10 cellular contexts compared by ENCODE assay signal in the genomic region with DNA sequence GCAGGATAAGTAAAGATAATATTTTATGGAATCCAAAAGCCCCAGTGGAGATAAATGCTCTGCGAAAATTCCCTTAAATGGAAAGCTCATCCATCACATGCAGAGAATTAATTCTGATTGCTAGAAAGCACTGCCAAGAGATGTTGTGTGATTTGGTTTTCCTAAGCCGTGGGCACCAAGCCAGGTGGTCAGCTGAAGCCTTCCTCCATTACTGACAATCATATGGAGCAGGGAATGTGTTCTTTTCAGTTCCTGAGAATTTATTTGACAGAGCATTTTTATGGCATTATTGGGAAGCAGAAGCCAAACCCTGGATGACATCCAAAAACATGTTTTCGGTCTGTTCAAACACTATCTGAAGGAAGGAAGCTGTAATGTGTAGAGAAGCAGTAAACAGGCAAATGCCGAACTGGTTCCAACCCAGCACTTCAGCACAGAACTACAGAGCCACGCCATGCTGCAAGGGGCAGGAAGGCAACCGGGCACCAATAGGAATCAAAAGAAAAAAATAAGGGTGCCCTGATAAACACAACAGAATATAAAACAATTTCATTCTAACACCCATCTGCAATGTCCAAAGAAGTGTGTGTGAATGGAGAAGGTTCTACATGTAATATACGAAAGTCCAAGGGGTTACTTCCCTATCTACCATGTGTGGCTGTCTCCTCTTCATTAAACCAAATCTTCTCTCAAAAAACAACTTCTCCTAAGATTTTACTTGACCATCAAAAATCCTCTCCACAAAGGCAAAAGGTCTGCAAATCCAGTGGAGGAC. TPM values are rescaled to one million over a fixed set of nuclear protein-coding genes. Genes with fewer than 3 reads are reported as not detected.
DNase-seq lines count a peak whose midpoint lies in the region; ATAC-seq, FAIRE-seq and TF ChIP-seq lines count a peak whose summit lies in the region.
"Had no signal": no experiment of that assay in that cellular context is flagged by ENCODE, and none has a peak within 500 bp of the region (broad histone marks: within the 10 kb centered on the region; RNA-seq: fewer than 3 reads in every experiment).

No MANE protein-coding gene starts in this region.

- H3K9ac ChIP-seq in liver (ENCODE audit: low read depth in 1 of 2, low read length in 2 of 2) (no peak overlapping the region), HepG2 (ENCODE audit: insufficient read depth, low read depth, low read length) (no peak overlapping the region)

- BruUV-seq in HepG2 (replicated peaks; lab: Mats Ljungman, UMichigan), result no TSS peak

- no peak overlapping the region for H3K4me3 ChIP-seq in liver (ENCODE audit: low read depth in 1 of 3, low read length in 3 of 3)
- H3K4me3 ChIP-seq in HepG2 (replicated peaks in 1 of 3; ENCODE audit: insufficient read depth in 1 of 3, low read depth in 2 of 3, low read length in 3 of 3), result no peak overlapping the region
- peak overlapping the region; percentile 26 for H3K4me3 ChIP-seq in coronary artery
- H3K4me3 ChIP-seq: cardiac muscle cell had no signal

- TF ChIP-seq RAD21 in liver (IDR thresholded peaks at IDR 0.05), result peak in 1 of 2 donors; percentile 16
- TF ChIP-seq RAD21 in HepG2 (CRISPR knock-in tag; IDR thresholded peaks at IDR 0.05), result no peak

- H3K4me1 ChIP-seq in liver (ENCODE audit: control insufficient read depth in 4 of 4, insufficient read depth in 4 of 4, low read length in 3 of 4) (peaks cover 0 to 12% (median 3%) of the 10 kb centered on the region in 4 donors), HepG2 (ENCODE audit: insufficient read depth, low read length) (peaks cover 58% of the 10 kb centered on the region)

- no peaks in the 10 kb centered on the region for H3K9me3 ChIP-seq in liver (ENCODE audit: control insufficient read depth in 4 of 4, low read length in 3 of 4)
- no peaks in the 10 kb centered on the region for H3K9me3 ChIP-seq in HepG2 (ENCODE audit: low read length)

- H3K36me3 ChIP-seq in liver (ENCODE audit: control insufficient read depth in 4 of 4, insufficient read depth in 3 of 4, low read depth in 1 of 4, low read length in 3 of 4) (no peaks in the 10 kb centered on the region), HepG2 (replicated peaks in 1 of 2; ENCODE audit: control insufficient read depth in 1 of 2, insufficient read depth in 2 of 2, low read length in 2 of 2) (peaks cover 8 to 41% of the 10 kb centered on the region in 2 experiments)
- H3K36me3 ChIP-seq: cardiac muscle cell had no signal

- H3K27ac ChIP-seq in liver (ENCODE audit: low read depth in 1 of 2, low read length in 2 of 2), result no peak overlapping the region
- no peak overlapping the region for H3K27ac ChIP-seq in HepG2 (ENCODE audit: extremely low read length, insufficient read depth, low read length)
- H3K27ac ChIP-seq in coronary artery, result no peak overlapping the region

- H3K79me2 ChIP-seq in HepG2 (ENCODE audit: insufficient read depth, low read length), result peaks cover 59% of the 10 kb centered on the region

- CTCF ChIA-PET in HepG2 (lab: Yijun Ruan, JAX; ENCODE audit: low intra/inter-chr PET ratio, low total read pairs), result no interaction called here

- in situ Hi-C loops in HepG2 (cut with HindIII; ENCODE audit: extremely low pct_ligation_motif_present, low pct_unique_long_range_greater_than_20kb), result no loop called here

- no peak overlapping the region for H3K4me2 ChIP-seq in HepG2 (ENCODE audit: low read depth, low read length)

- DNase-seq in HepG2 (ENCODE audit: low spot score) (no peak), coronary artery (ENCODE audit: low spot score) (no peak), medulla oblongata (ENCODE audit: extremely low spot score) (peak; percentile 49)
- DNase-seq in stimulated activated CD4-positive, alpha-beta T cell treated with anti-CD3 and anti-CD28 coated beads, Interleukin-12 subunit alpha, Interleukin-12 subunit beta, amount 100 ng/mL, for 4 hours, result no peak
- DNase-seq in activated CD4-positive, CD25-positive, alpha-beta regulatory T cell treated with anti-CD3 and anti-CD28 coated beads, Interleukin-2, amount 50 U/mL, for 72 hours, result no peak
- DNase-seq in activated CD4-positive, CD25-positive, alpha-beta regulatory T cell (lab: John Stamatoyannopoulos, UW), result no peak

- H4K20me1 ChIP-seq in HepG2 (ENCODE audit: insufficient read depth, low read length), result no peaks in the 10 kb centered on the region

- ATAC-seq in HepG2, result no peak
- no peak for ATAC-seq in GM18517 (IDR thresholded peaks at IDR 0.05; ENCODE audit: unreplicated experiment)
- ATAC-seq: stimulated activated memory B cell treated with anti-CD40 and anti-IgM and Interleukin-4, amounts not matched to agents 10 μg/mL and 1 μg/mL and 100 μg/mL, for 72 hours had no signal

- TF ChIP-seq CTCF in liver (IDR thresholded peaks at IDR 0.05; ENCODE audit: low read depth, low read length, missing input control) (no peak), HepG2 (CRISPR knock-in tag; IDR thresholded peaks at IDR 0.05) (no peak), coronary artery (IDR thresholded peaks at IDR 0.05) (no peak)

- H2AFZ ChIP-seq in HepG2 (ENCODE audit: low read length), result no peak overlapping the region

- WGBS in liver, result 37% methylated on average over 7 of the region's 7 CpGs
- WGBS in HepG2 (ENCODE audit: low lambda C conversion rate), result 92% methylated on average over 7 of the region's 7 CpGs

- H3K27me3 ChIP-seq in liver (ENCODE audit: control insufficient read depth in 4 of 4, insufficient read depth in 4 of 4, low read length in 3 of 4) (no peaks in the 10 kb centered on the region), HepG2 (ENCODE audit: control insufficient read depth in 1 of 2, insufficient read depth in 2 of 2, low read length in 2 of 2) (no peaks in the 10 kb centered on the region)
- H3K27me3 ChIP-seq: cardiac muscle cell had no signal

- no peak for TF ChIP-seq POLR2A in HepG2 (IDR thresholded peaks at IDR 0.05; ENCODE audit: insufficient read depth in 1 of 2, low read depth in 2 of 2, low read length in 2 of 2)

- intact Hi-C loops in HepG2 (cut with micrococcal nuclease; ENCODE audit: unreplicated experiment), result no loop called here

- POLR2A ChIA-PET in HepG2 (lab: Yijun Ruan, JAX), result interaction anchor here (2.7 kb wide), 1 partner anchor 11 kb away, joined by 14 read pairs; a partner anchor contains a TSS

- no peak for FAIRE-seq in HepG2 (lab: Jason Lieb, UNC)

- no peak for TF ChIP-seq EP300 in HepG2 (IDR thresholded peaks at IDR 0.05; ENCODE audit: low read depth in 2 of 2, low read length in 2 of 2)
- TF ChIP-seq EP300 in HepG2 (CRISPR knock-in tag; IDR thresholded peaks at IDR 0.05; ENCODE audit: borderline replicate concordance), result no peak

TF ChIP-seq in liver, 16 proteins besides CTCF, POLR2A, EP300 and RAD21 (continues in another document):
- TF ChIP-seq EGR1 (IDR thresholded peaks at IDR 0.05; ENCODE audit: low read depth in 2 of 2) (no peak), FOXA1 (IDR thresholded peaks at IDR 0.05) (no peak), YY1 (IDR thresholded peaks at IDR 0.05) (peak; percentile 72), NR2F2 (IDR thresholded peaks at IDR 0.05) (peak; percentile 19), HNF4A (conservative IDR thresholded peaks at IDR 0.05) (no peak), JUND (IDR thresholded peaks at IDR 0.05) (no peak), FOXA2 (IDR thresholded peaks at IDR 0.05) (no peak)
- TF ChIP-seq, protein P1, sequence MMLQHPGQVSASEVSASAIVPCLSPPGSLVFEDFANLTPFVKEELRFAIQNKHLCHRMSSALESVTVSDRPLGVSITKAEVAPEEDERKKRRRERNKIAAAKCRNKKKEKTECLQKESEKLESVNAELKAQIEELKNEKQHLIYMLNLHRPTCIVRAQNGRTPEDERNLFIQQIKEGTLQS (IDR thresholded peaks at IDR 0.05), result no peak

TF ChIP-seq in HepG2, 621 proteins besides CTCF, POLR2A, EP300 and RAD21 (continues in another document):
- TF ChIP-seq JUN (CRISPR knock-in tag; IDR thresholded peaks at IDR 0.05) (no peak), CAMTA2 (CRISPR knock-in tag; IDR thresholded peaks at IDR 0.05; ENCODE audit: borderline replicate concordance) (no peak), SOX6 (IDR thresholded peaks at IDR 0.05) (no peak), SOX6 (CRISPR knock-in tag; IDR thresholded peaks at IDR 0.05) (no peak), EED (CRISPR knock-in tag; IDR thresholded peaks at IDR 0.05) (no peak), MBNL3 (CRISPR knock-in tag; conservative IDR thresholded peaks at IDR 0.05) (no peak), SRF (IDR thresholded peaks at IDR 0.05; ENCODE audit: low read depth, low read length) (no peak)

RNA-seq across cellular contexts. Expression of a gene that starts 12.3 kb away (rescaled TPM):
- total RNA-seq in liver, result 10 to 100 TPM; 13.7 to 26.2 TPM
- 1 to 10 TPM; 3.5 to 3.7 TPM for polyA plus RNA-seq in liver
- total RNA-seq in HepG2 (2016; rRNA removed; fragmentation: Illumina TruSeq; extraction: Trizol), result 29.5 and 52.6 TPM in 2 replicates
- total RNA-seq in HepG2 (2016; cell fraction: cytosol; rRNA removed; fragmentation: Illumina TruSeq; extraction: Trizol; ENCODE audit: low read depth), result 31.9 and 35.6 TPM in 2 replicates
- total RNA-seq in HepG2 (2016; cell fraction: insoluble cytoplasmic fraction; rRNA removed; fragmentation: Illumina TruSeq; extraction: Trizol), result 27.5 and 50.9 TPM in 2 replicates
- 31.2 TPM in 2 replicates for total RNA-seq in HepG2 (2016; cell fraction: membrane; rRNA removed; fragmentation: Illumina TruSeq; extraction: Trizol)
- total RNA-seq in HepG2 (2016; cell fraction: nucleus; rRNA removed; fragmentation: Illumina TruSeq; extraction: Trizol), result 68.6 and 68.7 TPM in 2 replicates
- 60.8 and 66.4 TPM in 2 replicates for polyA plus RNA-seq in HepG2 (2011; rRNA removed)
- 47.7 and 50.6 TPM in 2 replicates for polyA plus RNA-seq in HepG2 (2011; cell fraction: cytosol; rRNA removed)
- 32.8 and 34.4 TPM in 2 replicates for polyA plus RNA-seq in HepG2 (2011; cell fraction: nucleus; rRNA removed)
- polyA plus RNA-seq in HepG2 (2012), result 36.1 and 38.1 TPM in 2 replicates
- polyA plus RNA-seq in HepG2 (2016; cell fraction: cytosol; fragmentation: Illumina TruSeq; extraction: Trizol; ENCODE audit: low read depth), result 6.9 and 7.3 TPM in 2 replicates
- polyA plus RNA-seq in HepG2 (2016; cell fraction: insoluble cytoplasmic fraction; fragmentation: Illumina TruSeq; extraction: Trizol; ENCODE audit: low read depth), result 20.7 and 24.7 TPM in 2 replicates
- 10.7 and 11.5 TPM in 2 replicates for polyA plus RNA-seq in HepG2 (2016; cell fraction: membrane; fragmentation: Illumina TruSeq; extraction: Trizol; ENCODE audit: low read depth)
- 62.9 and 65.1 TPM in 2 replicates for polyA plus RNA-seq in HepG2 (2016; cell fraction: nucleus; fragmentation: Illumina TruSeq; extraction: Trizol; ENCODE audit: insufficient read depth, low read depth)
- polyA minus RNA-seq in HepG2 (2011; rRNA and poly(A)+ RNA removed; ENCODE audit: low replicate concordance), result 13.2 and 89.5 TPM in 2 replicates
- 71.8 and 79.4 TPM in 2 replicates for polyA minus RNA-seq in HepG2 (2011; cell fraction: cytosol; rRNA and poly(A)+ RNA removed)
- polyA minus RNA-seq in HepG2 (2011; cell fraction: nucleus; rRNA and poly(A)+ RNA removed), result 74.4 and 82.4 TPM in 2 replicates
